In the genomic region with DNA sequence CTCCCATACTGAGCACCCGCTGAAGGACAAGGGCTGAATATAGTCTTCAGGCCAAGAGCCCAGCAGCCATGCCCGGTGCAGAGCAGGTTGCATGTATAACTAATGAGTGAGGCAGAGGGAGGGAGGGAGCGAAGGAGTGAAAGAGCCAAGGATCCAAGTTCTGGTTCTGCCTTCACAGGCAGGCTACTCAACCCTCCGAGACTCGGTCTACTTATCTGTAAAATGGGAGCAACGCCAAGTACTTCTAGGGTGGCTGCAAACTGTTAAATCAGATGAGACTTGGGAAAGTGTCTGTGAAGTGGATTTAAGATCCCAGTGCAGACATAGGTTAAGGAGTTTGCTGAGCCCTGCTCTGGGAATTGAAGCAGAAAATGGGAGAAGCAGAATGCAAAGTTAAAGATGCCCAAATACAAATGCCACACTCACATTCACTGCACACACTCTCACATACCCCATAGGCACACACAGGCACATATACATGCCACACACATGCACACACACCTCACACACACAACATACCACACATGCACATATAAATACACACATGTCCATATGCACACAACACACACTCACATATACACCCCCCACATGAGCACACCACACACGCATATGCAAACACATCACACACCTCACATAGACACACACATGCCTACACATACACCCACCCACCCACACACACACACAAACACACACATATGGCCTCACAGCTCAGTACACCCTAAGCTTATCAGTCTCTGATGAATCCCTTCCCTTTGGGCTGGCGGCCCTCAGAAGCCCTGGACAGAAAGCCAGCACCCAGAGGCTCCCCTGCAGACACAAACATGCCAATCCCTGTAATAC, we compare ENCODE assay signal across 14 cellular contexts.
A peak's percentile ranks its signal among the peaks of the same experiment; 100 is the strongest.
DNase-seq lines count a peak whose midpoint lies in the region; ATAC-seq lines count a peak whose summit lies in the region.
"Had no signal": no experiment of that assay in that cellular context is flagged by ENCODE, and none has a peak within 500 bp of the region (broad histone marks: within the 10 kb centered on the region; RNA-seq: fewer than 3 reads in every experiment).

No MANE protein-coding gene starts in this region.

- peak overlapping the region; percentile 78 for H3K4me2 ChIP-seq in BLaER1

- peaks cover 37% of the 10 kb centered on the region for H3K4me1 Mint-ChIP-seq in T-helper 2 cell treated with Interferon-gamma antibody and Interleukin-4, amounts not matched to agents 5 μg/mL and 100 μg/mL, for 36 hours (ENCODE audit: low read depth)
- H3K4me1 Mint-ChIP-seq in activated CD8-positive, alpha-beta T cell treated with anti-CD3 and anti-CD28 coated beads, Interleukin-2, amount 10 ng/mL, durations not matched to agents 7 days and 5 days (ENCODE audit: low read depth), result peaks cover 60% of the 10 kb centered on the region
- H3K4me1 Mint-ChIP-seq in immature natural killer cell, result peaks cover 85 to 89% of the 10 kb centered on the region in 2 donors

- CTCF ChIA-PET in activated CD8-positive, alpha-beta T cell treated with anti-CD3 and anti-CD28 coated beads, Interleukin-2, amount 10 ng/mL, durations not matched to agents 7 days and 5 days (lab: Charles Lee), result interaction anchor here (1.0 to 4.0 kb wide), 17 partner anchors 9 to 164 kb away, joined by 3 to 68 read pairs (median 7); a partner anchor contains a TSS

- ATAC-seq in activated CD8-positive, alpha-beta T cell treated with anti-CD3 and anti-CD28 coated beads, Interleukin-2, amount 10 ng/mL, durations not matched to agents 7 days and 5 days, result no peak
- ATAC-seq in HG03175 (IDR thresholded peaks at IDR 0.05; ENCODE audit: unreplicated experiment), result no peak
- ATAC-seq: Panc1 had no signal

- no peaks in the 10 kb centered on the region for H3K27me3 ChIP-seq in BLaER1
- H3K27me3 ChIP-seq: tibial nerve had no signal

- H3K4me3 Mint-ChIP-seq in T-helper 2 cell treated with Interferon-gamma antibody and Interleukin-4, amounts not matched to agents 5 μg/mL and 100 μg/mL, for 36 hours, result peak overlapping the region; percentile 85
- peak overlapping the region; percentile 82 for H3K4me3 Mint-ChIP-seq in activated CD8-positive, alpha-beta T cell treated with anti-CD3 and anti-CD28 coated beads, Interleukin-2, amount 10 ng/mL, durations not matched to agents 7 days and 5 days
- peak overlapping the region; percentile 90 to 98 (median 94) for H3K4me3 Mint-ChIP-seq in immature natural killer cell
- H3K4me3 Mint-ChIP-seq: neural crest cell had no signal

- no peaks in the 10 kb centered on the region for H3K9me3 Mint-ChIP-seq in T-helper 2 cell treated with Interferon-gamma antibody and Interleukin-4, amounts not matched to agents 5 μg/mL and 100 μg/mL, for 36 hours
- no peaks in the 10 kb centered on the region for H3K9me3 Mint-ChIP-seq in activated CD8-positive, alpha-beta T cell treated with anti-CD3 and anti-CD28 coated beads, Interleukin-2, amount 10 ng/mL, durations not matched to agents 7 days and 5 days (ENCODE audit: insufficient read depth)
- H3K9me3 Mint-ChIP-seq in immature natural killer cell, result no peaks in the 10 kb centered on the region
- H3K9me3 Mint-ChIP-seq: neural crest cell had no signal

- H3K4me3 ChIP-seq in BLaER1, result no peak overlapping the region
- H3K4me3 ChIP-seq: tibial nerve had no signal

- H3K27ac ChIP-seq in BLaER1, result no peak overlapping the region
- H3K27ac ChIP-seq: tibial nerve had no signal

- H3K27me3 Mint-ChIP-seq in T-helper 2 cell treated with Interferon-gamma antibody and Interleukin-4, amounts not matched to agents 5 μg/mL and 100 μg/mL, for 36 hours (ENCODE audit: low read depth), result no peaks in the 10 kb centered on the region
- H3K27me3 Mint-ChIP-seq in activated CD8-positive, alpha-beta T cell treated with anti-CD3 and anti-CD28 coated beads, Interleukin-2, amount 10 ng/mL, durations not matched to agents 7 days and 5 days (ENCODE audit: low read depth), result no peaks in the 10 kb centered on the region
- H3K27me3 Mint-ChIP-seq in immature natural killer cell (ENCODE audit: low read depth in 3 of 3), result peaks cover 4 to 10% (median 7%) of the 10 kb centered on the region in 3 donors

- no peak for DNase-seq in T-helper 2 cell treated with Interferon-gamma antibody and Interleukin-4, amounts not matched to agents 5 μg/mL and 100 μg/mL, for 36 hours (ENCODE audit: low spot score)
- DNase-seq in T-helper 2 cell (no peak), immature natural killer cell (no peak), CD1c-positive myeloid dendritic cell (ENCODE audit: extremely low spot score) (no peak), NCI-H526 (lab: John Stamatoyannopoulos, UW) (no peak)
- DNase-seq in activated CD8-positive, alpha-beta T cell treated with anti-CD3 and anti-CD28 coated beads, Interleukin-2, amount 10 ng/mL, durations not matched to agents 7 days and 5 days, result no peak
- DNase-seq: mesendoderm, NCI-H1436, NCI-H748 treated with DMSO at 0.1 percent for 48 hours had no signal

- no peak overlapping the region for H3K9ac ChIP-seq in BLaER1

- no peaks in the 10 kb centered on the region; the same call in 1 of the 2 replicates for H3K36me3 ChIP-seq in BLaER1
- H3K36me3 ChIP-seq: tibial nerve had no signal

- H3K4me1 ChIP-seq in BLaER1, result peaks cover 75% of the 10 kb centered on the region

- POLR2A ChIA-PET in activated CD8-positive, alpha-beta T cell treated with anti-CD3 and anti-CD28 coated beads, Interleukin-2, amount 10 ng/mL, durations not matched to agents 7 days and 5 days (lab: Charles Lee), result interaction anchor here (0.8 to 3.7 kb wide), 17 partner anchors 9 to 158 kb away, joined by 3 to 40 read pairs (median 9); a partner anchor contains a TSS

- H3K36me3 Mint-ChIP-seq in T-helper 2 cell treated with Interferon-gamma antibody and Interleukin-4, amounts not matched to agents 5 μg/mL and 100 μg/mL, for 36 hours (ENCODE audit: low read depth), result no peaks in the 10 kb centered on the region
- H3K36me3 Mint-ChIP-seq in activated CD8-positive, alpha-beta T cell treated with anti-CD3 and anti-CD28 coated beads, Interleukin-2, amount 10 ng/mL, durations not matched to agents 7 days and 5 days (ENCODE audit: low read depth), result no peaks in the 10 kb centered on the region
- H3K36me3 Mint-ChIP-seq in immature natural killer cell, result no peaks in the 10 kb centered on the region

- H4K20me1 ChIP-seq in BLaER1, result peaks cover 100% of the 10 kb centered on the region

- peak overlapping the region; percentile 98 for H3K27ac Mint-ChIP-seq in T-helper 2 cell treated with Interferon-gamma antibody and Interleukin-4, amounts not matched to agents 5 μg/mL and 100 μg/mL, for 36 hours
- H3K27ac Mint-ChIP-seq in activated CD8-positive, alpha-beta T cell treated with anti-CD3 and anti-CD28 coated beads, Interleukin-2, amount 10 ng/mL, durations not matched to agents 7 days and 5 days, result peak overlapping the region; percentile 98
- H3K27ac Mint-ChIP-seq in immature natural killer cell, result peak overlapping the region; percentile 92 to 98 (median 95)

- no peaks in the 10 kb centered on the region for H3K9me3 ChIP-seq in BLaER1
- H3K9me3 ChIP-seq: tibial nerve had no signal
